In genomic region chr21:39349211-39350093, GRCh38 we compare ENCODE assay signal across 1 cellular context.
TF ChIP-seq lines count a peak whose summit lies in the region.

No MANE protein-coding gene starts in this region.

TF ChIP-seq in HEK293, 187 proteins besides CTCF, POLR2A, EP300 and RAD21 (continued from another document and continues in another):
- TF ChIP-seq ZNF518A (tag by site-specific recombination; conservative IDR thresholded peaks at IDR 0.05; ENCODE audit: low read depth): peak; percentile 28
- no peak for TF ChIP-seq MEIS1 (CRISPR knock-in tag; IDR thresholded peaks at IDR 0.05; ENCODE audit: borderline replicate concordance)
- no peak for TF ChIP-seq ZNF529 (tag by site-specific recombination; IDR thresholded peaks at IDR 0.05; ENCODE audit: insufficient replicate concordance)
- TF ChIP-seq ZNF664 (tag by site-specific recombination; IDR thresholded peaks at IDR 0.05): no peak; the same call in 1 of the 2 replicates
- TF ChIP-seq ZNF514 (tag by site-specific recombination; IDR thresholded peaks at IDR 0.05): no peak
- TF ChIP-seq, protein P1, sequence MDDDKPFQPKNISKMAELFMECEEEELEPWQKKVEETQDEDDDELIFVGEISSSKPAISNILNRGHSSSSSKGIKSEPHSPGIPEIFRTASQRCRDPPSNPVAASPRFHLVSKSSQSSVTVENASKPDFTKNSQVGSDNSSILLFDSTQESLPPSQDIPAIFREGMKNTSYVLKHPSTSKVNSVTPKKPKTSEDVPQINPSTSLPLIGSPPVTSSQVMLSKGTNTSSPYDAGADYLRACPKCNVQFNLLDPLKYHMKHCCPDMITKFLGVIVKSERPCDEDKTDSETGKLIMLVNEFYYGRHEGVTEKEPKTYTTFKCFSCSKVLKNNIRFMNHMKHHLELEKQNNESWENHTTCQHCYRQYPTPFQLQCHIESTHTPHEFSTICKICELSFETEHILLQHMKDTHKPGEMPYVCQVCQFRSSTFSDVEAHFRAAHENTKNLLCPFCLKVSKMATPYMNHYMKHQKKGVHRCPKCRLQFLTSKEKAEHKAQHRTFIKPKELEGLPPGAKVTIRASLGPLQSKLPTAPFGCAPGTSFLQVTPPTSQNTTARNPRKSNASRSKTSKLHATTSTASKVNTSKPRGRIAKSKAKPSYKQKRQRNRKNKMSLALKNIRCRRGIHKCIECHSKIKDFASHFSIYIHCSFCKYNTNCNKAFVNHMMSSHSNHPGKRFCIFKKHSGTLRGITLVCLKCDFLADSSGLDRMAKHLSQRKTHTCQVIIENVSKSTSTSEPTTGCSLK (tag by site-specific recombination; IDR thresholded peaks at IDR 0.05): no peak
- no peak; the same call in 1 of the 2 replicates for TF ChIP-seq PRDM4 (tag by site-specific recombination; IDR thresholded peaks at IDR 0.05)
- TF ChIP-seq GLI2 (tag by site-specific recombination; IDR thresholded peaks at IDR 0.05; ENCODE audit: borderline replicate concordance, low read depth): no peak
- TF ChIP-seq KLF16 (tag by site-specific recombination; IDR thresholded peaks at IDR 0.05): peak; percentile 73
- TF ChIP-seq ZNF658 (tag by site-specific recombination; IDR thresholded peaks at IDR 0.05): no peak
- TF ChIP-seq ZNF555 (tag by site-specific recombination; conservative IDR thresholded peaks at IDR 0.05): no peak
- TF ChIP-seq, protein P2, sequence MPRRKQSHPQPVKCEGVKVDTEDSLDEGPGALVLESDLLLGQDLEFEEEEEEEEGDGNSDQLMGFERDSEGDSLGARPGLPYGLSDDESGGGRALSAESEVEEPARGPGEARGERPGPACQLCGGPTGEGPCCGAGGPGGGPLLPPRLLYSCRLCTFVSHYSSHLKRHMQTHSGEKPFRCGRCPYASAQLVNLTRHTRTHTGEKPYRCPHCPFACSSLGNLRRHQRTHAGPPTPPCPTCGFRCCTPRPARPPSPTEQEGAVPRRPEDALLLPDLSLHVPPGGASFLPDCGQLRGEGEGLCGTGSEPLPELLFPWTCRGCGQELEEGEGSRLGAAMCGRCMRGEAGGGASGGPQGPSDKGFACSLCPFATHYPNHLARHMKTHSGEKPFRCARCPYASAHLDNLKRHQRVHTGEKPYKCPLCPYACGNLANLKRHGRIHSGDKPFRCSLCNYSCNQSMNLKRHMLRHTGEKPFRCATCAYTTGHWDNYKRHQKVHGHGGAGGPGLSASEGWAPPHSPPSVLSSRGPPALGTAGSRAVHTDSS (tag by site-specific recombination; IDR thresholded peaks at IDR 0.05): no peak
- TF ChIP-seq SCRT1 (tag by site-specific recombination; IDR thresholded peaks at IDR 0.05; ENCODE audit: borderline replicate concordance): no peak
- TF ChIP-seq ZNF521 (tag by site-specific recombination; IDR thresholded peaks at IDR 0.05): no peak
- TF ChIP-seq PRDM6 (tag by site-specific recombination; IDR thresholded peaks at IDR 0.05): no peak
- no peak; the same call in 1 of the 2 replicates for TF ChIP-seq ZNF280D (tag by site-specific recombination; IDR thresholded peaks at IDR 0.05)
- no peak for TF ChIP-seq ZNF48 (tag by site-specific recombination; IDR thresholded peaks at IDR 0.05)
- TF ChIP-seq, protein P3, sequence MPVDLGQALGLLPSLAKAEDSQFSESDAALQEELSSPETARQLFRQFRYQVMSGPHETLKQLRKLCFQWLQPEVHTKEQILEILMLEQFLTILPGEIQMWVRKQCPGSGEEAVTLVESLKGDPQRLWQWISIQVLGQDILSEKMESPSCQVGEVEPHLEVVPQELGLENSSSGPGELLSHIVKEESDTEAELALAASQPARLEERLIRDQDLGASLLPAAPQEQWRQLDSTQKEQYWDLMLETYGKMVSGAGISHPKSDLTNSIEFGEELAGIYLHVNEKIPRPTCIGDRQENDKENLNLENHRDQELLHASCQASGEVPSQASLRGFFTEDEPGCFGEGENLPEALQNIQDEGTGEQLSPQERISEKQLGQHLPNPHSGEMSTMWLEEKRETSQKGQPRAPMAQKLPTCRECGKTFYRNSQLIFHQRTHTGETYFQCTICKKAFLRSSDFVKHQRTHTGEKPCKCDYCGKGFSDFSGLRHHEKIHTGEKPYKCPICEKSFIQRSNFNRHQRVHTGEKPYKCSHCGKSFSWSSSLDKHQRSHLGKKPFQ (tag by site-specific recombination; IDR thresholded peaks at IDR 0.05): peak; percentile 73
- no peak for TF ChIP-seq ZNF292 (tag by site-specific recombination; IDR thresholded peaks at IDR 0.05; ENCODE audit: borderline replicate concordance, low read depth)
- TF ChIP-seq ZNF324 (tag by site-specific recombination; IDR thresholded peaks at IDR 0.05): peak; percentile 91; the same call in 1 of the 2 replicates
- no peak for TF ChIP-seq ZNF174 (tag by site-specific recombination; IDR thresholded peaks at IDR 0.05)
- no peak for TF ChIP-seq ZNF169 (tag by site-specific recombination; IDR thresholded peaks at IDR 0.05)
- no peak for TF ChIP-seq ZNF202 (tag by site-specific recombination; IDR thresholded peaks at IDR 0.05; ENCODE audit: borderline replicate concordance)
- TF ChIP-seq ZNF785 (tag by site-specific recombination; IDR thresholded peaks at IDR 0.05): no peak
- no peak for TF ChIP-seq ATF2 (tag by site-specific recombination; IDR thresholded peaks at IDR 0.05; ENCODE audit: low read depth)
- no peak for TF ChIP-seq RBAK (tag by site-specific recombination; IDR thresholded peaks at IDR 0.05)
- TF ChIP-seq ZNF548 (tag by site-specific recombination; IDR thresholded peaks at IDR 0.05): no peak; the same call in 1 of the 2 replicates
- no peak for TF ChIP-seq TCF7L2 (IDR thresholded peaks at IDR 0.05; ENCODE audit: borderline replicate concordance, low read depth, low read length)
- no peak for TF ChIP-seq FEZF1 (tag by site-specific recombination; IDR thresholded peaks at IDR 0.05)
- no peak for TF ChIP-seq ZNF426 (tag by site-specific recombination; IDR thresholded peaks at IDR 0.05)
- no peak for TF ChIP-seq ZNF266 (tag by site-specific recombination; IDR thresholded peaks at IDR 0.05; ENCODE audit: low read depth)
- TF ChIP-seq ZEB2 (tag by site-specific recombination; IDR thresholded peaks at IDR 0.05): peak; percentile 90
- peak; percentile 36; the same call in 1 of the 2 replicates for TF ChIP-seq ZNF341 (tag by site-specific recombination; IDR thresholded peaks at IDR 0.05; ENCODE audit: low read depth)
- TF ChIP-seq ZNF624 (tag by site-specific recombination; IDR thresholded peaks at IDR 0.05): no peak
- TF ChIP-seq GFI1B (tag by site-specific recombination; IDR thresholded peaks at IDR 0.05): no peak
- TF ChIP-seq KLF7 (tag by site-specific recombination; IDR thresholded peaks at IDR 0.05; ENCODE audit: borderline replicate concordance): 0 out of 2 replicates have a peak, but pooled peaks have one; percentile 21
- TF ChIP-seq ZNF274 (IDR thresholded peaks at IDR 0.05; ENCODE audit: low read length): no peak
- no peak for TF ChIP-seq ZNF274 (tag by site-specific recombination; IDR thresholded peaks at IDR 0.05; ENCODE audit: borderline replicate concordance)
- TF ChIP-seq ZNF580 (tag by site-specific recombination; IDR thresholded peaks at IDR 0.05): no peak
- TF ChIP-seq ZNF433 (tag by site-specific recombination; IDR thresholded peaks at IDR 0.05; ENCODE audit: low read depth): no peak
- TF ChIP-seq WT1 (tag by site-specific recombination; IDR thresholded peaks at IDR 0.05): no peak
- no peak for TF ChIP-seq REPIN1 (tag by site-specific recombination; IDR thresholded peaks at IDR 0.05; ENCODE audit: low read depth)
- no peak for TF ChIP-seq ZNF10 (tag by site-specific recombination; IDR thresholded peaks at IDR 0.05)
- TF ChIP-seq ZBTB21 (tag by site-specific recombination; IDR thresholded peaks at IDR 0.05): no peak
- no peak for TF ChIP-seq ZNF544 (tag by site-specific recombination; IDR thresholded peaks at IDR 0.05)
